In genomic region chr5:134086943-134087305, GRCh38 we compare ENCODE assay signal across 10 cellular contexts. TPM values are rescaled to one million over a fixed set of nuclear protein-coding genes. Genes with fewer than 3 reads are reported as not detected.
DNase-seq lines count a peak whose midpoint lies in the region; TF ChIP-seq lines count a peak whose summit lies in the region.
"Had no signal": no experiment of that assay in that cellular context is flagged by ENCODE, and none has a peak within 500 bp of the region (broad histone marks: within the 10 kb centered on the region; RNA-seq: fewer than 3 reads in every experiment).

No MANE protein-coding gene starts in this region.

- peak overlapping the region; percentile 91 for H3K27ac ChIP-seq in thymus (ENCODE audit: low read depth)
- no peak overlapping the region for H3K27ac ChIP-seq in breast epithelium
- H3K27ac ChIP-seq in mammary epithelial cell (ENCODE audit: insufficient read depth, low read depth, low read length) = no peak overlapping the region

- intact Hi-C loops in breast epithelium (cut with DNase I; ENCODE audit: low total_unique reads) (no loop called here), mammary epithelial cell (cut with micrococcal nuclease) (no loop called here)

- no peak for TF ChIP-seq POLR2A in breast epithelium (IDR thresholded peaks at IDR 0.05)

- DNase-seq in activated gamma-delta T cell treated with Interleukin-2 at 50 U/mL for 16 hours (peak; percentile 66), activated gamma-delta T cell (lab: John Stamatoyannopoulos, UW) (no peak), breast epithelium (ENCODE audit: low spot score in 2 of 2) (no peak), HK-2 (ENCODE audit: unreplicated experiment) (no peak), mammary epithelial cell (no peak)
- DNase-seq in activated effector memory CD4-positive, alpha-beta T cell treated with Interleukin-2 at 50 U/mL for 16 hours = peak; percentile 61
- peak; percentile 54 to 68 for DNase-seq in stimulated activated CD4-positive, alpha-beta T cell treated with anti-CD3 and anti-CD28 coated beads, Interleukin-15, amount 100 ng/mL, for 1 hour (ENCODE audit: low read depth in 1 of 2, low spot score in 1 of 2)
- DNase-seq: NCI-H2029 had no signal

- H2AFZ ChIP-seq in mammary epithelial cell (ENCODE audit: low read depth, low read length) = no peak overlapping the region
- H2AFZ ChIP-seq: GM23338 had no signal

- CTCF ChIA-PET in mammary epithelial cell (lab: Charles Lee; ENCODE audit: low non-redundant PET) = no interaction called here

- dilution Hi-C loops in mammary epithelial cell (cut with HindIII; ENCODE audit: low sequenced_read_pairs) = loop anchor here (5.0 kb wide), 3 partner anchors 35 to 60 kb away; no protein-coding TSS in a partner anchor

- no peaks in the 10 kb centered on the region for H3K36me3 ChIP-seq in thymus (ENCODE audit: control insufficient read depth, insufficient read depth)
- no peaks in the 10 kb centered on the region for H3K36me3 ChIP-seq in breast epithelium
- no peaks in the 10 kb centered on the region for H3K36me3 ChIP-seq in mammary epithelial cell (ENCODE audit: insufficient read depth, low read length)

- H3K9me3 ChIP-seq in thymus (ENCODE audit: control insufficient read depth) (no peaks in the 10 kb centered on the region), breast epithelium (no peaks in the 10 kb centered on the region), mammary epithelial cell (replicated peaks; ENCODE audit: insufficient read depth, low read length) (no peaks in the 10 kb centered on the region)

- H3K79me2 ChIP-seq in mammary epithelial cell (ENCODE audit: insufficient read depth, low read length) = no peaks in the 10 kb centered on the region

- H3K27me3 ChIP-seq in thymus (ENCODE audit: control insufficient read depth, insufficient read depth) (no peaks in the 10 kb centered on the region), breast epithelium (no peaks in the 10 kb centered on the region), mammary epithelial cell (ENCODE audit: insufficient read depth, low read length) (no peaks in the 10 kb centered on the region)

- H3K4me1 ChIP-seq in thymus (ENCODE audit: control insufficient read depth, insufficient read depth, low read length) (peaks cover 76% of the 10 kb centered on the region), breast epithelium (no peaks in the 10 kb centered on the region), mammary epithelial cell (ENCODE audit: insufficient read depth, low read length) (peaks cover 14% of the 10 kb centered on the region)

- 4% methylated on average over 12 of the region's 12 CpGs for WGBS in thymus
- WGBS in mammary epithelial cell (ENCODE audit: low coverage, missing lambda C conversion rate) = 93% methylated on average over 10 of the region's 12 CpGs

- no peak overlapping the region for H3K9ac ChIP-seq in mammary epithelial cell (ENCODE audit: insufficient read depth, low read length)

- H3K4me2 ChIP-seq in mammary epithelial cell (ENCODE audit: insufficient read depth, low read depth, low read length) = no peak overlapping the region
- H3K4me2 ChIP-seq: GM23338 had no signal

- TF ChIP-seq CTCF in breast epithelium (IDR thresholded peaks at IDR 0.05) = no peak
- no peak for TF ChIP-seq CTCF in mammary epithelial cell (conservative IDR thresholded peaks at IDR 0.05 in 1 of 2, IDR thresholded peaks at IDR 0.05 in 1 of 2; ENCODE audit: extremely low read depth in 1 of 2, insufficient read depth in 1 of 2, low read depth in 1 of 2, low read length in 2 of 2)

- BruUV-seq in mammary epithelial cell (replicated peaks; lab: Mats Ljungman, UMichigan) = no TSS peak

- in situ Hi-C loops in mammary epithelial cell (cut with MboI; ENCODE audit: low sequenced_read_pairs in 2 of 2) = no loop called here

- H3K4me3 ChIP-seq in thymus (ENCODE audit: low read length) = peak overlapping the region; percentile 8
- H3K4me3 ChIP-seq in breast epithelium = no peak overlapping the region
- H3K4me3 ChIP-seq in mammary epithelial cell (replicated peaks in 1 of 3; ENCODE audit: insufficient read depth in 1 of 3, low read depth in 2 of 3, low read length in 3 of 3) = no peak overlapping the region
- H3K4me3 ChIP-seq: GM23338 had no signal

- no peaks in the 10 kb centered on the region for H4K20me1 ChIP-seq in mammary epithelial cell (ENCODE audit: insufficient read depth, low read length)

RNA-seq across cellular contexts. Expression of gene TCF7, which starts 27.6 kb away (rescaled TPM):
- polyA plus RNA-seq in thymus = 247 TPM
- total RNA-seq in breast epithelium = 1 to 10 TPM; 2.1 to 8.0 (median 6.6) TPM
- total RNA-seq in mammary epithelial cell = 1 to 10 TPM; 3.3 to 6.5 TPM
- 2.0 TPM for polyA plus RNA-seq in mammary epithelial cell
- 18.8 TPM for polyA minus RNA-seq in mammary epithelial cell

Comparison
In these comparisons a context has a peak if more than half of its experiments do, and no peak if none do; other contexts are left out.
1. DNase-seq: peak in activated gamma-delta T cell treated with Interleukin-2 at 50 U/mL for 16 hours (single experiment), activated effector memory CD4-positive, alpha-beta T cell treated with Interleukin-2 at 50 U/mL for 16 hours (single experiment) and stimulated activated CD4-positive, alpha-beta T cell treated with anti-CD3 and anti-CD28 coated beads, Interleukin-15, amount 100 ng/mL, for 1 hour (2 of 2); none in activated gamma-delta T cell (single experiment), breast epithelium (0 of 2), HK-2 (single experiment) and mammary epithelial cell (single experiment).